Comparison of ENCODE assay signal across 30 cellular contexts in the genomic region with DNA sequence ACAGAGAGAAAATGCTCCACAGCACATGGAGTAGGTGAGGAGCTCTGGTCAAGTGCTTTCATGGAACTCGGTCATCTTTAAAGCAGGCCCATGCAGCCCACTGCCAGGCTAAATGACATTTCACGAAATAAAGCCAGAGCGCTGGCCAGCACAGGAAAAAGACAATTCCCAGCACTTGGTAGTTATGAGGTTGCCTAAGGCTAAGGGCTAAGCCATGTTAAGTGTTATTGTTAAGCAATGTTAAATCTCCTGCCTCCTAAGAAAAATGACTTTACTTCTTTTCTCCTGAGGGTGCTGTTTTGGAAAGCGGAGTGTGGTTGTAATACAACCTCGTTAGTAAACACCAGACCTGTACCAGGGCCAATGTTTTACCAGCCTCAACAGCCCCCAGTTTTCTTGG.
"Had no signal": no experiment of that assay in that cellular context is flagged by ENCODE, and none has a peak within 500 bp of the region (broad histone marks: within the 10 kb centered on the region; RNA-seq: fewer than 3 reads in every experiment).

No MANE protein-coding gene starts in this region.

- H3K9ac ChIP-seq: SK-N-SH had no signal

- H3K9me3 ChIP-seq: MG63, SJCRH30, SK-N-SH had no signal

- H3K27me3 ChIP-seq: brain microvascular endothelial cell, cardiac muscle cell, MG63, SJCRH30 had no signal

- H3K27me3 Mint-ChIP-seq: activated CD4-positive, alpha-beta memory T cell treated with anti-CD3 and anti-CD28 coated beads, Interleukin-2, amount 10 ng/mL, durations not matched to agents 7 days and 5 days; activated CD4-positive, alpha-beta T cell treated with anti-CD3 and anti-CD28 coated beads for 36 hours; activated naive CD8-positive, alpha-beta T cell; activated T-helper 17 cell treated with anti-CD3 and anti-CD28 coated beads, Interleukin-2, amount 50 U/mL, for 72 hours had no signal

- H3K36me3 ChIP-seq: brain microvascular endothelial cell, cardiac muscle cell, MG63, SJCRH30 had no signal

- H3K27ac ChIP-seq: brain microvascular endothelial cell, cardiac muscle cell, SJCRH30, VCaP had no signal

- H3K4me1 ChIP-seq: SJCRH30 had no signal

- H3K27ac Mint-ChIP-seq: activated CD4-positive, alpha-beta memory T cell treated with anti-CD3 and anti-CD28 coated beads, Interleukin-2, amount 10 ng/mL, durations not matched to agents 7 days and 5 days; activated CD4-positive, alpha-beta T cell treated with anti-CD3 and anti-CD28 coated beads for 36 hours; activated naive CD4-positive, alpha-beta T cell treated with anti-CD3 and anti-CD28 coated beads for 36 hours; activated naive CD8-positive, alpha-beta T cell; activated T-helper 17 cell treated with anti-CD3 and anti-CD28 coated beads, Interleukin-2, amount 50 U/mL, for 72 hours had no signal

- H3K4me3 ChIP-seq: cardiac muscle cell, MG63, SJCRH30 had no signal

- H3K4me1 Mint-ChIP-seq: activated CD4-positive, alpha-beta memory T cell treated with anti-CD3 and anti-CD28 coated beads, Interleukin-2, amount 10 ng/mL, durations not matched to agents 7 days and 5 days; activated CD4-positive, alpha-beta T cell treated with anti-CD3 and anti-CD28 coated beads for 36 hours; activated T-helper 17 cell treated with anti-CD3 and anti-CD28 coated beads, Interleukin-2, amount 50 U/mL, for 72 hours had no signal

- H3K9me3 Mint-ChIP-seq: activated CD4-positive, alpha-beta memory T cell treated with anti-CD3 and anti-CD28 coated beads, Interleukin-2, amount 10 ng/mL, durations not matched to agents 7 days and 5 days; activated naive CD4-positive, alpha-beta T cell treated with anti-CD3 and anti-CD28 coated beads for 36 hours; activated T-helper 17 cell treated with anti-CD3 and anti-CD28 coated beads, Interleukin-2, amount 50 U/mL, for 72 hours had no signal

- H3K4me3 Mint-ChIP-seq: activated CD4-positive, alpha-beta memory T cell treated with anti-CD3 and anti-CD28 coated beads, Interleukin-2, amount 10 ng/mL, durations not matched to agents 7 days and 5 days; activated CD4-positive, alpha-beta T cell treated with anti-CD3 and anti-CD28 coated beads for 36 hours; activated naive CD4-positive, alpha-beta T cell treated with anti-CD3 and anti-CD28 coated beads for 36 hours; activated naive CD8-positive, alpha-beta T cell; activated T-helper 17 cell treated with anti-CD3 and anti-CD28 coated beads, Interleukin-2, amount 50 U/mL, for 72 hours had no signal

- H3K36me3 Mint-ChIP-seq: activated naive CD8-positive, alpha-beta T cell had no signal

- DNase-seq: activated CD4-positive, alpha-beta memory T cell treated with anti-CD3 and anti-CD28 coated beads, Interleukin-2, amount 10 ng/mL, durations not matched to agents 7 days and 5 days; activated CD4-positive, alpha-beta T cell treated with anti-CD3 and anti-CD28 coated beads for 36 hours; activated CD4-positive, alpha-beta T cell treated with anti-CD3 and anti-CD28 coated beads, Interleukin-2, amount 50 U/mL, for 1 hour; activated gamma-delta T cell; activated naive CD4-positive, alpha-beta T cell treated with anti-CD3 and anti-CD28 coated beads for 36 hours; activated T-cell treated with anti-CD3 and anti-CD28 coated beads for 4 hours; activated T-cell treated with anti-CD3 and anti-CD28 coated beads, Interleukin-2, amount 50 U/mL, for 48 hours; brain microvascular endothelial cell; cerebellar nuclear complex; MG63; MV-4-11; NCI-H1092 treated with DMSO at 0.1 percent for 48 hours; NCI-H1417 treated with DMSO at 0.1 percent for 48 hours; NCI-H1694; NCI-H2029; NCI-H2107; NCI-H345; NCI-H510A; NCI-H526 treated with DMSO at 0.1 percent for 48 hours; OCI-M1; Right ventricle myocardium superior; RPMI8226; SK-N-SH; T-helper 1 cell had no signal

- ATAC-seq: activated CD4-positive, alpha-beta T cell treated with anti-CD3 and anti-CD28 coated beads for 36 hours; activated T-helper 17 cell treated with anti-CD3 and anti-CD28 coated beads, Interleukin-2, amount 50 U/mL, for 72 hours; Panc1 had no signal
